Comparison of ENCODE assay signal across 1 cellular context in genomic region chr15:80730931-80731330, GRCh38.
TF ChIP-seq lines count a peak whose summit lies in the region.

No MANE protein-coding gene starts in this region.

TF ChIP-seq in GM23338, 12 proteins besides CTCF, POLR2A, EP300 and RAD21 (continued from another document):
- TF ChIP-seq EZH2phosphoT487 (IDR thresholded peaks at IDR 0.05; ENCODE audit: unreplicated experiment) = no peak
